In the genomic region with DNA sequence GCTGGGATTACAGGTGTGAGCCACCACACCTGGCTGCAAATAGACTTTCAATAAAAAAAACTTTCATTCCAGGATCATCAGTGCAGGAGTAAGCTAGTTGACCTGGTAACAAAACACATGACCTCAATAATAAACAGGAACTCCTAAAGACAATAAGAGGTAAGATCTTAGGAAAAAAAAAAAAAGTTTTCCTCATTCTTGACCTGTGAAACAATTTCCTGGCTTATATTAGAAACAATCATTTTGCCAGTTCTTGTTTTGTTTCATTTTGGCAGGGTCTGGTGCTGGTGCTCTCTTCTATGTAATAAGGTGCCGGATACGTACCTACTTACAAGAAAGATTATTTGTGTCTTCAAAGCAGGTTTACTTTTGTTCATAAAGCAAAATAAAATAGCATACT, we compare ENCODE assay signal across 14 cellular contexts.
"Had no signal": no experiment of that assay in that cellular context is flagged by ENCODE, and none has a peak within 500 bp of the region (broad histone marks: within the 10 kb centered on the region; RNA-seq: fewer than 3 reads in every experiment).

No MANE protein-coding gene starts in this region.

- H3K36me3 ChIP-seq: heart left ventricle, pancreas, tibial nerve had no signal

- ATAC-seq: activated T-helper 17 cell treated with anti-CD3 and anti-CD28 coated beads, Interleukin-2, amount 50 U/mL, for 72 hours; WTC11 had no signal

- H3K27me3 ChIP-seq: heart left ventricle, pancreas, tibial nerve had no signal

- H3K27ac Mint-ChIP-seq: activated naive CD4-positive, alpha-beta T cell treated with anti-CD3 and anti-CD28 coated beads for 36 hours; activated T-helper 17 cell treated with anti-CD3 and anti-CD28 coated beads, Interleukin-2, amount 50 U/mL, for 72 hours; dendritic cell treated with granulocyte-macrophage colony-stimulating factor and Interleukin-4, amounts not matched to agents 40 ng/mL and 50 ng/mL, for 4 days; mesothelial cell of epicardium; T-helper 1 cell treated with Interleukin-12 subunit alpha and Interleukin-12 subunit beta and Interleukin-4 antibody, amounts not matched to agents 30 μg/mL and 1 μg/mL, for 36 hours; WTC11 had no signal

- H3K4me3 ChIP-seq: heart left ventricle, pancreas, tibial nerve had no signal

- H3K4me1 ChIP-seq: tibial nerve had no signal

- H3K27ac ChIP-seq: tibial nerve had no signal

- H3K9me3 ChIP-seq: pancreas, tibial nerve had no signal

- H3K9me3 Mint-ChIP-seq: central memory CD8-positive, alpha-beta T cell; dendritic cell treated with granulocyte-macrophage colony-stimulating factor and Interleukin-4, amounts not matched to agents 40 ng/mL and 50 ng/mL, for 4 days had no signal

- H3K27me3 Mint-ChIP-seq: activated T-helper 17 cell treated with anti-CD3 and anti-CD28 coated beads, Interleukin-2, amount 50 U/mL, for 72 hours; central memory CD8-positive, alpha-beta T cell; dendritic cell treated with granulocyte-macrophage colony-stimulating factor and Interleukin-4, amounts not matched to agents 40 ng/mL and 50 ng/mL, for 4 days had no signal

- H3K4me3 Mint-ChIP-seq: activated naive CD4-positive, alpha-beta T cell treated with anti-CD3 and anti-CD28 coated beads for 36 hours; activated T-helper 17 cell treated with anti-CD3 and anti-CD28 coated beads, Interleukin-2, amount 50 U/mL, for 72 hours; central memory CD8-positive, alpha-beta T cell; dendritic cell treated with granulocyte-macrophage colony-stimulating factor and Interleukin-4, amounts not matched to agents 40 ng/mL and 50 ng/mL, for 4 days; mesothelial cell of epicardium; T-helper 1 cell treated with Interleukin-12 subunit alpha and Interleukin-12 subunit beta and Interleukin-4 antibody, amounts not matched to agents 30 μg/mL and 1 μg/mL, for 36 hours; WTC11 had no signal

- H3K4me1 Mint-ChIP-seq: activated T-helper 17 cell treated with anti-CD3 and anti-CD28 coated beads, Interleukin-2, amount 50 U/mL, for 72 hours; mesothelial cell of epicardium; WTC11 had no signal

- DNase-seq: activated CD4-positive, alpha-beta T cell treated with anti-CD3 and anti-CD28 coated beads for 48 hours; activated CD8-positive, alpha-beta memory T cell treated with anti-CD3 and anti-CD28 coated beads for 24 hours; activated naive CD4-positive, alpha-beta T cell treated with anti-CD3 and anti-CD28 coated beads for 36 hours; foreskin melanocyte; heart left ventricle; pancreas; retina had no signal
